Comparison of ENCODE assay signal across 19 cellular contexts in genomic region chr3:174859756-174860155, GRCh38. TPM values are rescaled to one million over a fixed set of nuclear protein-coding genes. Genes with fewer than 3 reads are reported as not detected.
DNase-seq lines count a peak whose midpoint lies in the region; ATAC-seq and TF ChIP-seq lines count a peak whose summit lies in the region.
"Had no signal": no experiment of that assay in that cellular context is flagged by ENCODE, and none has a peak within 500 bp of the region (broad histone marks: within the 10 kb centered on the region; RNA-seq: fewer than 3 reads in every experiment).

No MANE protein-coding gene starts in this region.

- in situ Hi-C loops in transverse colon (cut with MboI; ENCODE audit: low pct_ligation_motif_present in 1 of 4, low pct_unique_long_range_greater_than_20kb in 1 of 4, low sequenced_read_pairs in 3 of 4) = no loop called here

- no peak for TF ChIP-seq POLR2A in transverse colon (IDR thresholded peaks at IDR 0.05)

- H3K36me3 ChIP-seq in OCI-LY3 (replicated peaks; ENCODE audit: low read depth, low read length) (no peaks in the 10 kb centered on the region), liver (ENCODE audit: control insufficient read depth in 4 of 4, insufficient read depth in 3 of 4, low read depth in 1 of 4, low read length in 3 of 4) (no peaks in the 10 kb centered on the region), transverse colon (no peaks in the 10 kb centered on the region)
- H3K36me3 ChIP-seq: thyroid gland had no signal

- no peaks in the 10 kb centered on the region for H3K9me3 ChIP-seq in OCI-LY3 (ENCODE audit: insufficient read depth, low read length)
- H3K9me3 ChIP-seq in liver (ENCODE audit: control insufficient read depth in 4 of 4, low read length in 3 of 4) = no peaks in the 10 kb centered on the region
- H3K9me3 ChIP-seq in transverse colon = no peaks in the 10 kb centered on the region
- H3K9me3 ChIP-seq: thyroid gland had no signal

- peak overlapping the region; percentile 53; the same call in 1 of the 2 replicates for H2AFZ ChIP-seq in OCI-LY3 (ENCODE audit: low read depth, low read length)

- TF ChIP-seq CTCF in OCI-LY3 (IDR thresholded peaks at IDR 0.05; ENCODE audit: low read depth, low read length) = no peak
- no peak for TF ChIP-seq CTCF in liver (IDR thresholded peaks at IDR 0.05; ENCODE audit: low read depth, low read length, missing input control)
- no peak for TF ChIP-seq CTCF in transverse colon (IDR thresholded peaks at IDR 0.05)

- intact Hi-C loops in transverse colon (cut with DNase I; ENCODE audit: low total_unique reads) = no loop called here
- intact Hi-C loops in left cardiac atrium (cut with DNase I) = no loop called here

- DNase-seq in DMS53 (lab: John Stamatoyannopoulos, UW) (peak; percentile 19), DMS53 treated with DMSO at 0.1 percent for 48 hours (lab: John Stamatoyannopoulos, UW; ENCODE audit: unreplicated experiment) (no peak), transverse colon (no peak), left cardiac atrium (no peak)
- no peak for DNase-seq in activated naive CD4-positive, alpha-beta T cell treated with anti-CD3 and anti-CD28 coated beads, Interleukin-2, amount 50 U/mL, for 72 hours (ENCODE audit: low spot score in 2 of 2)
- DNase-seq: 8988T; activated CD4-positive, alpha-beta T cell treated with anti-CD3 and anti-CD28 coated beads for 48 hours; activated naive CD8-positive, alpha-beta T cell treated with anti-CD3 and anti-CD28 coated beads, Interleukin-2, amount 50 U/mL, for 24 hours; activated T-cell treated with anti-CD3 and anti-CD28 coated beads, Interleukin-2, amount 50 U/mL, for 24 hours; CD8-positive, alpha-beta T cell; central memory CD4-positive, alpha-beta T cell; GF-D8; Right ventricle myocardium superior; thyroid gland had no signal

- H3K4me1 ChIP-seq in OCI-LY3 (ENCODE audit: low read length) (no peaks in the 10 kb centered on the region), liver (ENCODE audit: control insufficient read depth in 4 of 4, insufficient read depth in 4 of 4, low read length in 3 of 4) (peaks cover 0 to 31% (median 24%) of the 10 kb centered on the region in 4 donors), transverse colon (peaks cover 0 to 31% (median 9%) of the 10 kb centered on the region in 4 donors)

- no peaks in the 10 kb centered on the region for H3K79me2 ChIP-seq in OCI-LY3 (ENCODE audit: low read length)

- ATAC-seq in activated naive CD4-positive, alpha-beta T cell treated with anti-CD3 and anti-CD28 coated beads, Interleukin-2, amount 50 U/mL, for 72 hours = no peak
- ATAC-seq in GM18909 (IDR thresholded peaks at IDR 0.05; ENCODE audit: poor library complexity, unreplicated experiment) (no peak), left cardiac atrium (no peak)
- ATAC-seq: activated naive CD8-positive, alpha-beta T cell treated with anti-CD3 and anti-CD28 coated beads, Interleukin-2, amount 50 U/mL, for 24 hours; CD8-positive, alpha-beta T cell; foreskin keratinocyte had no signal

- no peak for TF ChIP-seq EP300 in transverse colon (IDR thresholded peaks at IDR 0.05; ENCODE audit: low read depth)

- WGBS in liver = 26% methylated on average over 3 of the region's 3 CpGs
- WGBS in transverse colon (ENCODE audit: low coverage in 1 of 2), 2 donors = 40 to 47% methylated on average over 2 to 3 of the region's 3 CpGs

- H3K9me3 Mint-ChIP-seq in activated naive CD4-positive, alpha-beta T cell treated with anti-CD3 and anti-CD28 coated beads, Interleukin-2, amount 50 U/mL, for 72 hours = peaks cover 4 to 7% of the 10 kb centered on the region in 2 donors
- H3K9me3 Mint-ChIP-seq: T-helper 2 cell treated with Interferon-gamma antibody and Interleukin-4, amounts not matched to agents 5 μg/mL and 100 μg/mL, for 36 hours had no signal

- H3K27ac ChIP-seq in OCI-LY3 (ENCODE audit: low read length) (no peak overlapping the region), liver (ENCODE audit: low read depth in 1 of 2, low read length in 2 of 2) (peak overlapping the region; percentile 21 to 51), transverse colon (peak overlapping the region; percentile 66 to 78 (median 75))
- H3K27ac ChIP-seq: foreskin keratinocyte, thyroid gland had no signal

- no peak overlapping the region; the same call in 1 of the 2 replicates for H3K4me2 ChIP-seq in OCI-LY3 (ENCODE audit: low read length)

- no peaks in the 10 kb centered on the region for H3K36me3 Mint-ChIP-seq in activated naive CD4-positive, alpha-beta T cell treated with anti-CD3 and anti-CD28 coated beads, Interleukin-2, amount 50 U/mL, for 72 hours
- H3K36me3 Mint-ChIP-seq: CD8-positive, alpha-beta T cell had no signal

- no peak overlapping the region for H3K4me3 ChIP-seq in OCI-LY3 (ENCODE audit: low read length)
- H3K4me3 ChIP-seq in liver (ENCODE audit: low read depth in 1 of 3, low read length in 3 of 3) = peak overlapping the region in 1 of 3 donors; percentile 25
- peak overlapping the region in 3 of 4 donors; percentile 16 to 36 (median 21) for H3K4me3 ChIP-seq in transverse colon
- H3K4me3 ChIP-seq: thyroid gland had no signal

- H3K27me3 ChIP-seq in OCI-LY3 (ENCODE audit: low read depth, low read length) = no peaks in the 10 kb centered on the region
- no peaks in the 10 kb centered on the region for H3K27me3 ChIP-seq in liver (ENCODE audit: control insufficient read depth in 4 of 4, insufficient read depth in 4 of 4, low read length in 3 of 4)
- no peaks in the 10 kb centered on the region for H3K27me3 ChIP-seq in transverse colon
- H3K27me3 ChIP-seq: foreskin keratinocyte, thyroid gland had no signal

- H3K9ac ChIP-seq in OCI-LY3 (ENCODE audit: low read length) (no peak overlapping the region), liver (ENCODE audit: low read depth in 1 of 2, low read length in 2 of 2) (peak overlapping the region in 1 of 2 donors; percentile 54)

- H3K27ac Mint-ChIP-seq in activated naive CD4-positive, alpha-beta T cell treated with anti-CD3 and anti-CD28 coated beads, Interleukin-2, amount 50 U/mL, for 72 hours = no peak overlapping the region
- H3K27ac Mint-ChIP-seq: activated naive CD8-positive, alpha-beta T cell treated with anti-CD3 and anti-CD28 coated beads, Interleukin-2, amount 50 U/mL, for 24 hours; activated T-cell treated with anti-CD3 and anti-CD28 coated beads, Interleukin-2, amount 50 U/mL, for 24 hours; CD8-positive, alpha-beta T cell; T-helper 2 cell treated with Interferon-gamma antibody and Interleukin-4, amounts not matched to agents 5 μg/mL and 100 μg/mL, for 36 hours had no signal

- no peaks in the 10 kb centered on the region for H4K20me1 ChIP-seq in OCI-LY3 (ENCODE audit: insufficient read depth, low read length)

- peak; percentile 43 to 58 for TF ChIP-seq RAD21 in liver (IDR thresholded peaks at IDR 0.05)

TF ChIP-seq in liver, 16 proteins besides CTCF, POLR2A, EP300 and RAD21 (continues in another document):
- TF ChIP-seq NR2F2 (IDR thresholded peaks at IDR 0.05) (no peak), YY1 (IDR thresholded peaks at IDR 0.05) (peak; percentile 49), RXRA (IDR thresholded peaks at IDR 0.05) (peak; percentile 65 to 71), HNF4A (conservative IDR thresholded peaks at IDR 0.05) (peak; percentile 83), GABPA (IDR thresholded peaks at IDR 0.05 in 1 of 2, conservative IDR thresholded peaks at IDR 0.05 in 1 of 2) (no peak), EGR1 (IDR thresholded peaks at IDR 0.05; ENCODE audit: low read depth in 2 of 2) (no peak), JUND (IDR thresholded peaks at IDR 0.05) (peak; percentile 51 to 54), ZBTB33 (IDR thresholded peaks at IDR 0.05) (peak; percentile 43), HNF4G (IDR thresholded peaks at IDR 0.05) (peak; percentile 62), MAX (IDR thresholded peaks at IDR 0.05) (no peak), SP1 (IDR thresholded peaks at IDR 0.05) (peak; percentile 89)

RNA-seq across cellular contexts. Expression of gene NAALADL2, which starts 0.6 kb away (rescaled TPM):
- total RNA-seq in liver (1 to 10 TPM; 3.8 to 4.6 TPM), transverse colon (10 to 100 TPM; 10.1 to 22.7 (median 15.1) TPM), left cardiac atrium (1 to 10 TPM; 7.4 to 9.6 TPM)
- 1 to 10 TPM in 1 of 2 donors, under 1 TPM in 1; 0.28 to 2.3 TPM for polyA plus RNA-seq in liver
- total RNA-seq in activated naive CD4-positive, alpha-beta T cell treated with anti-CD3 and anti-CD28 coated beads, Interleukin-2, amount 50 U/mL, for 72 hours = under 1 TPM in 1 of 2 donors, not detected in 1; 0.35 TPM
